ENCODE assay signal across 28 cellular contexts in the genomic region with DNA sequence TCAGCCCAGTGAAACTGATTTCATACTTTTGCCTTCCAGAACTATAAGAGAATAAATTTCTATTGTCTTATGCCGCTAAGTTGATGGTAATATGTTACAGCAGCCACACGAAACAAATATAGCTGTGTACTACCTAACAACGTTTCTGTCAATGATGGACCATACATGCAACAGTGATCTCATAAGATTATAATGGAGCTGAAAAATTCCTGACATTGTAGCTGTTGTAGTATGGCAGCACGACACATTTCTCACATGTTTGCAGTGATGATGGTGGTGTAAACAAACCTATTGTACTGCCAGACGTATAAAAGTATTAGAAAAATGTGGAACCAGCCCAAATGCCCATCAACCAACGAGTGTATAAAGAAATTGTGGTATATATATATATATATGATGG. TPM values are rescaled to one million over a fixed set of nuclear protein-coding genes. Genes with fewer than 3 reads are reported as not detected.
"Had no signal": no experiment of that assay in that cellular context is flagged by ENCODE, and none has a peak within 500 bp of the region (broad histone marks: within the 10 kb centered on the region; RNA-seq: fewer than 3 reads in every experiment).

No MANE protein-coding gene starts in this region.

- H3K36me3 ChIP-seq: neural progenitor cell, ovary, right lobe of liver, sigmoid colon, spleen, stomach, thoracic aorta, thyroid gland, tibial nerve, upper lobe of right lung, uterus had no signal

- DNase-seq: naive thymus-derived CD4-positive, alpha-beta T cell; natural killer cell; occipital lobe; ovary; posterior cingulate gyrus; psoas muscle; right cardiac atrium; right lobe of liver; sigmoid colon; spleen; stimulated activated CD4-positive, alpha-beta T cell treated with anti-CD3 and anti-CD28 coated beads, Interleukin-12 subunit alpha, Interleukin-12 subunit beta, amount 100 ng/mL, for 4 hours; stimulated activated CD4-positive, alpha-beta T cell treated with anti-CD3 and anti-CD28 coated beads, Interleukin-1b, Interleukin-23, amount 100 ng/mL, for 48 hours; stimulated activated CD4-positive, alpha-beta T cell treated with anti-CD3 and anti-CD28 coated beads, Interleukin-4, amount 100 ng/mL, for 24 hours; stimulated activated naive B cell treated with anti-CD40 and anti-IgM and Interleukin-4, amounts not matched to agents 10 μg/mL and 1 μg/mL and 100 μg/mL, for 72 hours; stimulated activated naive CD4-positive, alpha-beta T cell treated with Interleukin-2 at 50 U/mL for 16 hours; stomach; thyroid gland; upper lobe of right lung; uterus had no signal

- ATAC-seq: naive thymus-derived CD4-positive, alpha-beta T cell; natural killer cell; psoas muscle; right cardiac atrium; right lobe of liver; stimulated activated effector memory CD8-positive, alpha-beta T cell treated with anti-CD3 and anti-CD28 coated beads, Interleukin-12 subunit alpha, Interleukin-12 subunit beta, amount 100 ng/mL, for 72 hours; stimulated activated naive B cell treated with anti-CD40 and anti-IgM and Interleukin-4, amounts not matched to agents 10 μg/mL and 1 μg/mL and 100 μg/mL, for 72 hours; upper lobe of right lung had no signal

- H3K4me2 ChIP-seq: neural progenitor cell, smooth muscle cell had no signal

- H3K4me3 ChIP-seq: neural progenitor cell, ovary, psoas muscle, right lobe of liver, sigmoid colon, skin epidermis, smooth muscle cell, spleen, stomach, thoracic aorta, thyroid gland, tibial nerve, upper lobe of right lung, uterus had no signal

- H3K79me2 ChIP-seq: parathyroid adenoma had no signal

- H2AFZ ChIP-seq: neural progenitor cell, parathyroid adenoma had no signal

- H3K27me3 ChIP-seq: neural progenitor cell, ovary, right lobe of liver, thyroid gland, tibial nerve, uterus had no signal

- H3K27ac ChIP-seq: neural progenitor cell, ovary, parathyroid adenoma, psoas muscle, right lobe of liver, sigmoid colon, skin epidermis, spleen, stomach, thoracic aorta, thyroid gland, tibial nerve, upper lobe of right lung, uterus had no signal

- H3K9ac ChIP-seq: neural progenitor cell, parathyroid adenoma had no signal

- H3K4me1 ChIP-seq: neural progenitor cell, parathyroid adenoma, psoas muscle, right lobe of liver, sigmoid colon, spleen, thyroid gland, tibial nerve, upper lobe of right lung, uterus had no signal

- H3K9me3 ChIP-seq: ovary, psoas muscle, right lobe of liver, sigmoid colon, spleen, stomach, thoracic aorta, thyroid gland, tibial nerve, upper lobe of right lung, uterus had no signal

RNA-seq across cellular contexts. Expression of a gene that starts 5.8 kb away (rescaled TPM):
- polyA plus RNA-seq: naive thymus-derived CD4-positive, alpha-beta T cell; neural cell; smooth muscle cell; urinary bladder had no signal
